ENCODE assay signal across 20 cellular contexts in genomic region chr16:47043200-47043599, GRCh38.
A peak's percentile ranks its signal among the peaks of the same experiment; 100 is the strongest.
DNase-seq lines count a peak whose midpoint lies in the region; ATAC-seq, FAIRE-seq and TF ChIP-seq lines count a peak whose summit lies in the region.
"Had no signal": no experiment of that assay in that cellular context is flagged by ENCODE, and none has a peak within 500 bp of the region (broad histone marks: within the 10 kb centered on the region; RNA-seq: fewer than 3 reads in every experiment).

No MANE protein-coding gene starts in this region.

- H3K9ac ChIP-seq in HepG2 (ENCODE audit: insufficient read depth, low read depth, low read length) = no peak overlapping the region
- H3K9ac ChIP-seq: SK-N-SH had no signal

- no peaks in the 10 kb centered on the region for H3K9me3 Mint-ChIP-seq in neural crest cell

- H3K9me3 ChIP-seq in HepG2 (ENCODE audit: low read length) (no peaks in the 10 kb centered on the region), right lobe of liver (no peaks in the 10 kb centered on the region)
- H3K9me3 ChIP-seq: MG63, SK-N-SH had no signal

- no TSS peak for BruUV-seq in HepG2 (replicated peaks; lab: Mats Ljungman, UMichigan)

- ATAC-seq in HepG2 = peak; percentile 62
- no peak for ATAC-seq in right lobe of liver
- ATAC-seq in GM18520 (IDR thresholded peaks at IDR 0.05; ENCODE audit: unreplicated experiment) = no peak

- WGBS in HepG2 (ENCODE audit: low lambda C conversion rate) = 30% methylated on average over 8 of the region's 8 CpGs
- 100% methylated on average over 4 of the region's 8 CpGs for WGBS in right lobe of liver (ENCODE audit: insufficient coverage, low coverage, low lambda C conversion rate, missing lambda C conversion rate)

- FAIRE-seq in HepG2 (lab: Jason Lieb, UNC) = no peak
- FAIRE-seq: A204.1, H54 had no signal

- POLR2A ChIA-PET in HepG2 (lab: Yijun Ruan, JAX) = no interaction called here

- TF ChIP-seq POLR2A in HepG2 (IDR thresholded peaks at IDR 0.05; ENCODE audit: insufficient read depth in 1 of 2, low read depth in 2 of 2, low read length in 2 of 2) (no peak), right lobe of liver (IDR thresholded peaks at IDR 0.05) (no peak)

- H3K4me1 Mint-ChIP-seq in neural crest cell = peaks cover 18% of the 10 kb centered on the region

- intact Hi-C loops in HepG2 (cut with micrococcal nuclease; ENCODE audit: unreplicated experiment) (no loop called here), right lobe of liver (cut with DNase I) (no loop called here)

- H4K20me1 ChIP-seq in HepG2 (ENCODE audit: insufficient read depth, low read length) = no peaks in the 10 kb centered on the region

- TF ChIP-seq RAD21 in HepG2 (CRISPR knock-in tag; IDR thresholded peaks at IDR 0.05) = no peak

- H3K27me3 Mint-ChIP-seq in neural crest cell (ENCODE audit: low read depth) = no peaks in the 10 kb centered on the region
- H3K27me3 Mint-ChIP-seq: B cell had no signal

- H3K27me3 ChIP-seq in HepG2 (ENCODE audit: control insufficient read depth in 1 of 2, insufficient read depth in 2 of 2, low read length in 2 of 2) (peaks cover 2 to 43% of the 10 kb centered on the region in 2 experiments; a peak in 4 of 5 replicates), right lobe of liver (no peaks in the 10 kb centered on the region)
- H3K27me3 ChIP-seq: MG63 had no signal

- CTCF ChIA-PET in HepG2 (lab: Yijun Ruan, JAX; ENCODE audit: low intra/inter-chr PET ratio, low total read pairs) = no interaction called here

- TF ChIP-seq CTCF in HepG2 (CRISPR knock-in tag; IDR thresholded peaks at IDR 0.05) (0 out of 2 replicates have a peak, but pooled peaks have one; percentile 24), right lobe of liver (IDR thresholded peaks at IDR 0.05) (no peak), neural crest cell (conservative IDR thresholded peaks at IDR 0.05) (no peak)

- H3K4me2 ChIP-seq in HepG2 (ENCODE audit: low read depth, low read length) = no peak overlapping the region
- H3K4me2 ChIP-seq: SK-N-SH had no signal

- no peaks in the 10 kb centered on the region for H3K79me2 ChIP-seq in HepG2 (ENCODE audit: insufficient read depth, low read length)

- H3K4me1 ChIP-seq in HepG2 (ENCODE audit: insufficient read depth, low read length) (peaks cover 46% of the 10 kb centered on the region), right lobe of liver (no peaks in the 10 kb centered on the region)

- H3K27ac Mint-ChIP-seq in neural crest cell (ENCODE audit: unreplicated experiment) = no peak overlapping the region
- H3K27ac Mint-ChIP-seq: B cell had no signal

- H3K36me3 Mint-ChIP-seq in neural crest cell (ENCODE audit: low read depth) = no peaks in the 10 kb centered on the region
- H3K36me3 Mint-ChIP-seq: CD14-positive monocyte had no signal

- no peak for DNase-seq in HepG2 (ENCODE audit: low spot score)
- no peak for DNase-seq in right lobe of liver
- peak; percentile 81 to 91 for DNase-seq in NCI-H524 (lab: John Stamatoyannopoulos, UW)
- no peak for DNase-seq in neural crest cell (ENCODE audit: low read depth, low spot score)
- DNase-seq in GDM1 (lab: John Stamatoyannopoulos, UW) = no peak
- no peak for DNase-seq in NCI-H187 (lab: John Stamatoyannopoulos, UW)
- DNase-seq: EL; Kasumi-1; MG63; NCI-H1417 treated with DMSO at 0.1 percent for 48 hours; NCI-H2029; NK-92 treated with Interleukin-12 subunit alpha and Interleukin-12 subunit beta, amount 100 ng/mL, for 24 hours; SHP77 treated with DMSO at 0.1 percent for 48 hours; SK-N-SH had no signal

- peak overlapping the region; percentile 57 for H3K4me3 Mint-ChIP-seq in neural crest cell
- H3K4me3 Mint-ChIP-seq: B cell, CD14-positive monocyte had no signal

- H3K36me3 ChIP-seq in HepG2 (replicated peaks in 1 of 2; ENCODE audit: control insufficient read depth in 1 of 2, insufficient read depth in 2 of 2, low read length in 2 of 2) (no peaks in the 10 kb centered on the region), right lobe of liver (no peaks in the 10 kb centered on the region)
- H3K36me3 ChIP-seq: MG63 had no signal

- TF ChIP-seq EP300 in HepG2 (IDR thresholded peaks at IDR 0.05; ENCODE audit: low read depth in 2 of 2, low read length in 2 of 2) (no peak), HepG2 (CRISPR knock-in tag; IDR thresholded peaks at IDR 0.05; ENCODE audit: borderline replicate concordance) (no peak)

- H2AFZ ChIP-seq in HepG2 (ENCODE audit: low read length) = no peak overlapping the region

- H3K4me3 ChIP-seq in HepG2 (replicated peaks in 1 of 3; ENCODE audit: insufficient read depth in 1 of 3, low read depth in 2 of 3, low read length in 3 of 3) (no peak overlapping the region), right lobe of liver (no peak overlapping the region)
- H3K4me3 ChIP-seq: MG63 had no signal

- in situ Hi-C loops in HepG2 (cut with HindIII; ENCODE audit: extremely low pct_ligation_motif_present, low pct_unique_long_range_greater_than_20kb) = no loop called here

- H3K27ac ChIP-seq in HepG2 (ENCODE audit: extremely low read length, insufficient read depth, low read length) (no peak overlapping the region), right lobe of liver (no peak overlapping the region)
- H3K27ac ChIP-seq: RWPE1 had no signal

TF ChIP-seq in HepG2, 621 proteins besides CTCF, POLR2A, EP300 and RAD21 (continues in another document):
- TF ChIP-seq ZNF687 (CRISPR knock-in tag; IDR thresholded peaks at IDR 0.05) (peak; percentile 53), ZSCAN20 (CRISPR knock-in tag; IDR thresholded peaks at IDR 0.05; ENCODE audit: borderline replicate concordance) (no peak), MTA3 (CRISPR knock-in tag; IDR thresholded peaks at IDR 0.05) (no peak), FOSL1 (CRISPR knock-in tag; IDR thresholded peaks at IDR 0.05; ENCODE audit: borderline replicate concordance) (no peak), NFATC3 (CRISPR knock-in tag; IDR thresholded peaks at IDR 0.05) (no peak), ZBTB38 (CRISPR knock-in tag; IDR thresholded peaks at IDR 0.05) (0 out of 2 replicates have a peak, but pooled peaks have one; percentile 25), SALL1 (CRISPR knock-in tag; IDR thresholded peaks at IDR 0.05) (0 out of 2 replicates have a peak, but pooled peaks have one; percentile 35), ZNF33B (CRISPR knock-in tag; IDR thresholded peaks at IDR 0.05) (no peak)
- TF ChIP-seq, protein P1, sequence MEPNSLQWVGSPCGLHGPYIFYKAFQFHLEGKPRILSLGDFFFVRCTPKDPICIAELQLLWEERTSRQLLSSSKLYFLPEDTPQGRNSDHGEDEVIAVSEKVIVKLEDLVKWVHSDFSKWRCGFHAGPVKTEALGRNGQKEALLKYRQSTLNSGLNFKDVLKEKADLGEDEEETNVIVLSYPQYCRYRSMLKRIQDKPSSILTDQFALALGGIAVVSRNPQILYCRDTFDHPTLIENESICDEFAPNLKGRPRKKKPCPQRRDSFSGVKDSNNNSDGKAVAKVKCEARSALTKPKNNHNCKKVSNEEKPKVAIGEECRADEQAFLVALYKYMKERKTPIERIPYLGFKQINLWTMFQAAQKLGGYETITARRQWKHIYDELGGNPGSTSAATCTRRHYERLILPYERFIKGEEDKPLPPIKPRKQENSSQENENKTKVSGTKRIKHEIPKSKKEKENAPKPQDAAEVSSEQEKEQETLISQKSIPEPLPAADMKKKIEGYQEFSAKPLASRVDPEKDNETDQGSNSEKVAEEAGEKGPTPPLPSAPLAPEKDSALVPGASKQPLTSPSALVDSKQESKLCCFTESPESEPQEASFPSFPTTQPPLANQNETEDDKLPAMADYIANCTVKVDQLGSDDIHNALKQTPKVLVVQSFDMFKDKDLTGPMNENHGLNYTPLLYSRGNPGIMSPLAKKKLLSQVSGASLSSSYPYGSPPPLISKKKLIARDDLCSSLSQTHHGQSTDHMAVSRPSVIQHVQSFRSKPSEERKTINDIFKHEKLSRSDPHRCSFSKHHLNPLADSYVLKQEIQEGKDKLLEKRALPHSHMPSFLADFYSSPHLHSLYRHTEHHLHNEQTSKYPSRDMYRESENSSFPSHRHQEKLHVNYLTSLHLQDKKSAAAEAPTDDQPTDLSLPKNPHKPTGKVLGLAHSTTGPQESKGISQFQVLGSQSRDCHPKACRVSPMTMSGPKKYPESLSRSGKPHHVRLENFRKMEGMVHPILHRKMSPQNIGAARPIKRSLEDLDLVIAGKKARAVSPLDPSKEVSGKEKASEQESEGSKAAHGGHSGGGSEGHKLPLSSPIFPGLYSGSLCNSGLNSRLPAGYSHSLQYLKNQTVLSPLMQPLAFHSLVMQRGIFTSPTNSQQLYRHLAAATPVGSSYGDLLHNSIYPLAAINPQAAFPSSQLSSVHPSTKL (CRISPR knock-in tag; IDR thresholded peaks at IDR 0.05) = 0 out of 2 replicates have a peak, but pooled peaks have one; percentile 23

Comparison
In these comparisons a context has a peak if more than half of its experiments do, and no peak if none do; other contexts are left out.
1. DNase-seq: peak in NCI-H524 (2 of 2); none in HepG2 (single experiment), right lobe of liver (0 of 3), neural crest cell (single experiment), GDM1 (single experiment) and NCI-H187 (0 of 2).